In the genomic region with DNA sequence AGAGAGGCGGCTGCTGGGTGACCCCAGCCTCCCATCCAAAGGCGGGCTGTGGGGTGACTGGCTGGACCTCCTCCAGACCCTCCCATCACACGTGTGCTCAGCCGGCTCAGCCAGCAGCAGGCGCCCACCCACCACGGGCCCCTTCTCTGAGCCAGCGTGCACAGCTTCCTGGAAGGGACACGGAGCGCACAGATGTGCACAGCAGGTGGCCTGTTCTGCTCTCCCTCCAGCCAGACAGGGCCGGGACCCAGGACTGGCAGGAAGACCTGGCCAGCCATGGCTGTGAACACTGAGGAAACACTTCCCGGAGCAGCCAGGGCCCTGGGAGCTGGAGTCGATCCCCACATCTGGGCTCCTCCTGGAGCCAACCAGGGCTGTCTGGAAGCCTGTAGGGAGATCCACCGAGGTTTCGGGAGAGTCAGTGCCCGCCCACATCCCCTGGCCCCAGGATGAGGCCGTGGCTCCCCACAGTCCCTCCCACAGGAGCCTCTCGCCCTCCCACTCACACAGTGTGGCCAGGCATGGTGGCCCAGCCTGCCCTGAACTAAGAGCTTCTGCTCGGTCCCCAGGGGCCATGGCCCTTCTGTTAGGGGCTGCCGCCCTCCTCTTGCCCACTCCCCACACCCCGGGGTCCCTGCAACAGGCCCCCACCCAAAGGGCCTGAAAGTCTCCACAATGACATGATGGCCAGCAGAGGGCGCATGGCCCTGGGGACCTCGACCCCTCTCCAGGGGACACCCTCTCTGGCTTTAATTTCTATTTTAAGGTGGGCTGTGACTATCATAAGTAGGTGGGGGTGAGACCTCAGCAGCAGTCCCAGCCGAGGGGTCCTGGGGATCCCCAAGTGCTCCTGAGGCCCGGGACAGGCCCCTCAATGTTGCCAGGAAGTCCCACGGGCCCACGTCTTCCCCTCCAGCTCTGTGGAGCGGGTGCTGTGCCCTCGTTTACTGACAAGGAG, we compare ENCODE assay signal across 9 cellular contexts.
A peak's percentile ranks its signal among the peaks of the same experiment; 100 is the strongest.
DNase-seq lines count a peak whose midpoint lies in the region; ATAC-seq and TF ChIP-seq lines count a peak whose summit lies in the region.
"Had no signal": no experiment of that assay in that cellular context is flagged by ENCODE, and none has a peak within 500 bp of the region (broad histone marks: within the 10 kb centered on the region; RNA-seq: fewer than 3 reads in every experiment).

No MANE protein-coding gene starts in this region.

- H2BK20ac ChIP-seq in IMR-90 (ENCODE audit: low read depth, low read length), result no peak overlapping the region; the same call in 1 of the 2 replicates

- H3K4me3 Mint-ChIP-seq in CD4-positive, alpha-beta T cell, result no peak overlapping the region

- no peak overlapping the region for H3K27ac ChIP-seq in CD4-positive, alpha-beta T cell (ENCODE audit: low read depth, low read length)
- no peak overlapping the region for H3K27ac ChIP-seq in IMR-90 (ENCODE audit: insufficient read depth, low read length)
- no peak overlapping the region for H3K27ac ChIP-seq in mesendoderm (ENCODE audit: low read depth, low read length)

- in situ Hi-C loops in IMR-90 (cut with MboI; ENCODE audit: low sequenced_read_pairs), result loop anchor here (5.0 kb wide), 1 partner anchor 282 kb away; no protein-coding TSS in a partner anchor

- no peak overlapping the region for H4K8ac ChIP-seq in IMR-90 (ENCODE audit: low read depth in 2 of 2, low read length in 2 of 2)
- no peak overlapping the region for H4K8ac ChIP-seq in mesendoderm (ENCODE audit: low read depth, low read length)

- no peak for TF ChIP-seq POLR2A in IMR-90 (IDR thresholded peaks at IDR 0.05; ENCODE audit: low read depth, low read length)

- no peak for DNase-seq in CD4-positive, alpha-beta T cell
- DNase-seq in IMR-90 (no peak), cardiac fibroblast (ENCODE audit: low read depth in 2 of 2) (no peak), mesendoderm (no peak), occipital lobe (lab: John Stamatoyannopoulos, UW) (no peak), NCI-H1436 (lab: John Stamatoyannopoulos, UW) (no peak), NOMO-1 treated with dmso at 0.1 percent for 144 hours (lab: John Stamatoyannopoulos, UW; ENCODE audit: unreplicated experiment) (no peak)
- DNase-seq: activated CD4-positive, alpha-beta T cell treated with anti-CD3 and anti-CD28 coated beads for 4 hours had no signal

- peak overlapping the region; percentile 1 for H2AK9ac ChIP-seq in IMR-90 (replicated peaks; ENCODE audit: low read depth, low read length, poor library complexity)

- peak overlapping the region; percentile 40 for H2AFZ ChIP-seq in IMR-90 (replicated peaks; ENCODE audit: low read length, poor library complexity)

- H3K4me3 ChIP-seq in IMR-90 (ENCODE audit: insufficient read depth, low read depth, low read length), result no peak overlapping the region
- no peak overlapping the region for H3K4me3 ChIP-seq in cardiac fibroblast (replicated peaks in 1 of 2; ENCODE audit: low read depth in 2 of 2, low read length in 2 of 2)
- H3K4me3 ChIP-seq in mesendoderm (ENCODE audit: low read length), result no peak overlapping the region

- ATAC-seq in CD4-positive, alpha-beta T cell (ENCODE audit: poor library complexity), result no peak
- ATAC-seq in IMR-90 (ENCODE audit: low read depth) (peak; percentile 21; the same call in 1 of the 2 replicates), HG03565 (IDR thresholded peaks at IDR 0.05; ENCODE audit: unreplicated experiment) (no peak)

- H3K27me3 Mint-ChIP-seq in CD4-positive, alpha-beta T cell, result peaks cover 49% of the 10 kb centered on the region

- H3K9me3 Mint-ChIP-seq in CD4-positive, alpha-beta T cell, result no peaks in the 10 kb centered on the region

- H2BK15ac ChIP-seq in IMR-90 (ENCODE audit: low read depth, low read length), result no peak overlapping the region
- H2BK15ac ChIP-seq in mesendoderm (replicated peaks; ENCODE audit: low read depth), result no peak overlapping the region

- H3K9me3 ChIP-seq in CD4-positive, alpha-beta T cell (ENCODE audit: control insufficient read depth, low read length), result no peaks in the 10 kb centered on the region
- no peaks in the 10 kb centered on the region for H3K9me3 ChIP-seq in IMR-90 (ENCODE audit: control insufficient read depth, insufficient read depth, low read length)

- H4K5ac ChIP-seq in IMR-90 (ENCODE audit: low read depth, low read length) (no peak overlapping the region), mesendoderm (ENCODE audit: low read length) (no peak overlapping the region)

- H3K4me1 Mint-ChIP-seq in CD4-positive, alpha-beta T cell (ENCODE audit: low read depth), result no peaks in the 10 kb centered on the region

- peaks cover 4% of the 10 kb centered on the region; the same call in 1 of the 2 replicates for H3K9me1 ChIP-seq in IMR-90 (ENCODE audit: insufficient read depth, low read length)

- peak; percentile 46 for TF ChIP-seq CTCF in CD4-positive, alpha-beta T cell (IDR thresholded peaks at IDR 0.05)
- TF ChIP-seq CTCF in IMR-90 (conservative IDR thresholded peaks at IDR 0.05; ENCODE audit: low read depth, low read length) (peak; percentile 50), cardiac fibroblast (IDR thresholded peaks at IDR 0.05; ENCODE audit: low read depth, low read length) (peak; percentile 62)

- no TSS peak for BruUV-seq in IMR-90 (replicated peaks; lab: Mats Ljungman, UMichigan)

- no peak overlapping the region for H3K9ac ChIP-seq in IMR-90 (ENCODE audit: low read depth, low read length)
- no peak overlapping the region for H3K9ac ChIP-seq in mesendoderm (ENCODE audit: low read length)

- H3K18ac ChIP-seq in IMR-90 (ENCODE audit: low read depth, low read length) (no peak overlapping the region), mesendoderm (ENCODE audit: low read length) (no peak overlapping the region)

- intact Hi-C loops in CD4-positive, alpha-beta T cell (cut with DNase I, micrococcal nuclease), result loop anchor here in 1 of 2 experiments (2.0 kb wide), 1 partner anchor 287 kb away; no protein-coding TSS in a partner anchor
- intact Hi-C loops in IMR-90 (cut with micrococcal nuclease), result loop anchor here (1.0 kb wide), 1 partner anchor 281 kb away; no protein-coding TSS in a partner anchor

- POLR2A ChIA-PET in CD4-positive, alpha-beta T cell (lab: Charles Lee), result no interaction called here
- POLR2A ChIA-PET in IMR-90 (lab: Charles Lee; ENCODE audit: unreplicated experiment), result interaction anchor here (0.5 kb wide), 1 partner anchor 219 kb away, joined by 8 read pairs; no protein-coding TSS in a partner anchor

- H3K27ac Mint-ChIP-seq in CD4-positive, alpha-beta T cell, result no peak overlapping the region

- H3K4me2 ChIP-seq in IMR-90 (ENCODE audit: low read depth, low read length) (no peak overlapping the region), mesendoderm (ENCODE audit: low read length) (no peak overlapping the region)

- no peaks in the 10 kb centered on the region for H3K79me2 ChIP-seq in mesendoderm (ENCODE audit: control insufficient read depth, insufficient read depth, low read length)

- 42% methylated on average over 9 of the region's 28 CpGs; no CpG with 5 or more reads in 1 of the 2 experiments for WGBS in IMR-90 (ENCODE audit: extremely low coverage in 2 of 2, insufficient read length in 1 of 2), 2 experiments
- WGBS in mesendoderm (ENCODE audit: extremely low coverage, insufficient coverage, low lambda C conversion rate), result no CpG with 5 or more reads among the region's 28 CpGs

- no peaks in the 10 kb centered on the region for H4K20me1 ChIP-seq in IMR-90 (ENCODE audit: insufficient read depth, low read length)

- TF ChIP-seq RAD21 in IMR-90 (IDR thresholded peaks at IDR 0.05; ENCODE audit: low read length), result peak; percentile 44

- CTCF ChIA-PET in CD4-positive, alpha-beta T cell (lab: Charles Lee), result no interaction called here
- CTCF ChIA-PET in IMR-90 (lab: Yijun Ruan, JAX), result interaction anchor here (0.6 to 1.5 kb wide), 3 partner anchors 13 to 207 kb away, joined by 3 to 4 read pairs (median 4); no protein-coding TSS in a partner anchor

- H4K91ac ChIP-seq in IMR-90 (ENCODE audit: insufficient read depth, low read depth, low read length), result no peak overlapping the region

- H2AK5ac ChIP-seq in IMR-90 (ENCODE audit: low read depth, low read length) (0 out of 2 replicates have a peak overlapping the region, but pooled peaks have one; percentile 62), mesendoderm (ENCODE audit: low read length) (peak overlapping the region; percentile 38)

- H3K79me1 ChIP-seq in IMR-90 (ENCODE audit: low read depth in 1 of 2, low read length in 2 of 2), result no peaks in the 10 kb centered on the region
- H3K79me1 ChIP-seq in mesendoderm (ENCODE audit: low read length), result no peaks in the 10 kb centered on the region

- peak overlapping the region; percentile 36 for H2BK120ac ChIP-seq in IMR-90 (ENCODE audit: low read depth, low read length)
- H2BK120ac ChIP-seq in mesendoderm (ENCODE audit: low read depth, low read length), result no peak overlapping the region

- H3K4me1 ChIP-seq in IMR-90 (ENCODE audit: control insufficient read depth, insufficient read depth, low read length) (no peaks in the 10 kb centered on the region), mesendoderm (ENCODE audit: control insufficient read depth, low read depth, low read length) (no peaks in the 10 kb centered on the region)

- dilution Hi-C loops in IMR-90 (cut with HindIII; ENCODE audit: low sequenced_read_pairs, unreplicated experiment), result loop anchor here (25.0 kb wide), 1 partner anchor 252 kb away; no protein-coding TSS in a partner anchor

- no peak overlapping the region for H3K56ac ChIP-seq in IMR-90 (ENCODE audit: extremely low read depth, insufficient read depth, low read length)
- peak overlapping the region; percentile 15 for H3K56ac ChIP-seq in mesendoderm (ENCODE audit: low read length)

- no peak overlapping the region for H3K14ac ChIP-seq in IMR-90 (replicated peaks; ENCODE audit: low read depth, low read length)

- no peaks in the 10 kb centered on the region for H3K36me3 ChIP-seq in IMR-90 (ENCODE audit: control insufficient read depth, insufficient read depth, low read length)
- no peaks in the 10 kb centered on the region for H3K36me3 ChIP-seq in mesendoderm (ENCODE audit: control insufficient read depth, insufficient read depth, low read length)

- peak overlapping the region; percentile 42; the same call in 1 of the 2 replicates for H3K4ac ChIP-seq in IMR-90 (ENCODE audit: low read depth, low read length)
- H3K4ac ChIP-seq in mesendoderm (ENCODE audit: low read depth, low read length), result no peak overlapping the region

- H3K27me3 ChIP-seq in CD4-positive, alpha-beta T cell (ENCODE audit: control insufficient read depth, insufficient read depth, low read length), result peaks cover 27% of the 10 kb centered on the region
- H3K27me3 ChIP-seq in IMR-90 (ENCODE audit: control insufficient read depth, insufficient read depth, low read length) (peaks cover 3% of the 10 kb centered on the region; the same call in 1 of the 2 replicates), mesendoderm (ENCODE audit: insufficient read depth, low read length, poor library complexity) (no peaks in the 10 kb centered on the region)

- no peaks in the 10 kb centered on the region for H3K36me3 Mint-ChIP-seq in CD4-positive, alpha-beta T cell (ENCODE audit: low read depth)

- H2BK5ac ChIP-seq in IMR-90 (ENCODE audit: low read depth, low read length, poor library complexity, severe bottlenecking) (no peak overlapping the region), mesendoderm (ENCODE audit: low read length) (no peak overlapping the region)

- H3K23ac ChIP-seq in IMR-90 (ENCODE audit: low read depth, low read length) (no peak overlapping the region), mesendoderm (ENCODE audit: low read length) (no peak overlapping the region)

TF ChIP-seq in IMR-90, 13 proteins besides CTCF, POLR2A, EP300 and RAD21 (continues in another document):
- no peak for TF ChIP-seq BHLHE40 (IDR thresholded peaks at IDR 0.05; ENCODE audit: low read depth, low read length)
